8 cellular contexts compared by ENCODE assay signal in genomic region chr9:94554439-94555331, GRCh38. TPM values are rescaled to one million over a fixed set of nuclear protein-coding genes. Genes with fewer than 3 reads are reported as not detected.
DNase-seq lines count a peak whose midpoint lies in the region; ATAC-seq and TF ChIP-seq lines count a peak whose summit lies in the region.

Gene PCAT7 (plus strand): TSS chr9:94555083.

- H3K36me3 ChIP-seq in upper lobe of left lung: no peaks in the 10 kb centered on the region

- H3K27me3 Mint-ChIP-seq in chondrocyte (ENCODE audit: low read depth): no peaks in the 10 kb centered on the region
- H3K27me3 Mint-ChIP-seq in memory B cell: peaks cover 11% of the 10 kb centered on the region

- H3K9me3 Mint-ChIP-seq in chondrocyte (ENCODE audit: low read depth): no peaks in the 10 kb centered on the region
- no peaks in the 10 kb centered on the region for H3K9me3 Mint-ChIP-seq in memory B cell

- no peaks in the 10 kb centered on the region for H3K27me3 ChIP-seq in upper lobe of left lung

- no peak within 1 kb of the TSS for H3K4me3 Mint-ChIP-seq in chondrocyte (ENCODE audit: unreplicated experiment)
- H3K4me3 Mint-ChIP-seq in memory B cell: no peak within 1 kb of the TSS

- ATAC-seq in memory B cell (ENCODE audit: low read depth) (peak; percentile 63), upper lobe of left lung (ENCODE audit: low FRiP score in 2 of 2) (peak; percentile 81 to 84), omental fat pad (ENCODE audit: low FRiP score) (no peak)

- H3K9me3 ChIP-seq in upper lobe of left lung: no peaks in the 10 kb centered on the region

- TF ChIP-seq CTCF in GM12865 (IDR thresholded peaks at IDR 0.05; ENCODE audit: insufficient read depth, low read depth, low read length, missing control alignments): peak; percentile 21
- TF ChIP-seq CTCF in NB4 (IDR thresholded peaks at IDR 0.05; ENCODE audit: low read depth, low read length): peak; percentile 58
- TF ChIP-seq CTCF in chondrocyte (IDR thresholded peaks at IDR 0.05): peak; percentile 82
- peak in 5 of 6 experiments; percentile 19 to 66 (median 39) for TF ChIP-seq CTCF in upper lobe of left lung (IDR thresholded peaks at IDR 0.05)
- TF ChIP-seq CTCF in omental fat pad (IDR thresholded peaks at IDR 0.05): no peak

- no peak for TF ChIP-seq EP300 in upper lobe of left lung (IDR thresholded peaks at IDR 0.05)

- no peaks in the 10 kb centered on the region for H3K4me1 ChIP-seq in upper lobe of left lung

- H3K4me1 Mint-ChIP-seq in chondrocyte (ENCODE audit: low read depth): no peaks in the 10 kb centered on the region
- H3K4me1 Mint-ChIP-seq in memory B cell: no peaks in the 10 kb centered on the region

- peak; percentile 30 for DNase-seq in GM12865 (ENCODE audit: low read depth)
- peak; percentile 92 for DNase-seq in NB4 (ENCODE audit: low read depth)
- peak; percentile 80 for DNase-seq in RPMI7951 (ENCODE audit: low read depth)
- no peak for DNase-seq in chondrocyte (ENCODE audit: low spot score)
- peak in 1 of 2 donors; percentile 3 for DNase-seq in memory B cell (ENCODE audit: low spot score in 2 of 2)
- peak; percentile 44 to 85 for DNase-seq in upper lobe of left lung
- no peak for DNase-seq in omental fat pad (ENCODE audit: low spot score)
- no peak for DNase-seq in hepatic stellate cell (ENCODE audit: low spot score)

- H3K4me3 ChIP-seq in GM12865 (ENCODE audit: low read depth, low read length) (no peak within 1 kb of the TSS), NB4 (ENCODE audit: low read depth, low read length) (peak within 1 kb of the TSS; percentile 46), upper lobe of left lung (peak within 1 kb of the TSS in 1 of 4 donors; percentile 22)

- no peak within 1 kb of the TSS for H3K27ac ChIP-seq in upper lobe of left lung

- 81 to 85% methylated on average over 40 of the region's 40 CpGs for WGBS in upper lobe of left lung, 2 donors

- TF ChIP-seq POLR2A in NB4 (IDR thresholded peaks at IDR 0.05; ENCODE audit: extremely low read depth, insufficient read length): peak; percentile 12
- TF ChIP-seq POLR2A in upper lobe of left lung (IDR thresholded peaks at IDR 0.05): no peak

- H3K36me3 Mint-ChIP-seq in chondrocyte (ENCODE audit: low read depth) (peaks cover 8% of the 10 kb centered on the region), memory B cell (no peaks in the 10 kb centered on the region)

- no peak within 1 kb of the TSS for H3K27ac Mint-ChIP-seq in chondrocyte (ENCODE audit: unreplicated experiment)
- no peak within 1 kb of the TSS for H3K27ac Mint-ChIP-seq in memory B cell

RNA-seq across cellular contexts. Expression of gene PCAT7, which starts in this region (rescaled TPM):
- total RNA-seq in RPMI7951 (2014; rRNA removed; shearing (Covaris generic)): 0.29 and 0.36 TPM in 2 replicates
- total RNA-seq in chondrocyte (8.1 to 10.2 TPM (median 8.7 TPM) in 3 replicates), upper lobe of left lung (under 1 TPM in 2 of 6 donors, not detected in 4; 0.10 to 0.24 TPM), omental fat pad (not detected)

Comparison
In these comparisons a context has a peak if more than half of its experiments do, and no peak if none do; other contexts are left out.
1. Peak in DNase-seq in RPMI7951; RNA of the gene not detected or under 1 TPM.
2. Peak in DNase-seq and ATAC-seq in upper lobe of left lung; RNA of the gene not detected or under 1 TPM.
3. DNase-seq: peak in GM12865 (single experiment) and NB4 (single experiment); none in chondrocyte (single experiment), omental fat pad (single experiment) and hepatic stellate cell (single experiment).
4. CTCF ChIP-seq: peak in GM12865 (single experiment), NB4 (single experiment), chondrocyte (single experiment) and upper lobe of left lung (5 of 6); none in omental fat pad (0 of 3).